Comparison of ENCODE assay signal across 3 cellular contexts in the genomic region with DNA sequence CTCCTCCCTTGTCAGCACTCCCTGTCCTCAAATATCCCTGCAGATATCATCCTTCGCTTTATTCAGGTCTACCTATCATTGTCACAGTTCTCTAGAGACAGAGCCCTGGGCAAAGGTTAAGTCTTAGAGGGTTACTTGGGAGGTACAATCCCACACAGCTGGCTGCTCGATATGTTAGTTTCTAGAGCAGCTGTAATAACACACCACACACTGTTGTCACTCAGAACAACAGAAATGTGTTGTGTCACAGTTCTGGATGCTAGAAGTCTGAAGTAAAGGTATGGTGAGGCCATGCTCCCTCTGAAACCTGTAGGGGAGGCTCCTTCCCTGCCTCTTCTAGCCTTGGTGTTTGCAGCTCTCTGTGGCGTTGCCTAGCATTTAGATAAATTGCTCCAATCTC.
TF ChIP-seq lines count a peak whose summit lies in the region.

No MANE protein-coding gene starts in this region.

TF ChIP-seq in GM23338, 12 proteins besides CTCF, POLR2A, EP300 and RAD21 (continues in another document):
- no peak for TF ChIP-seq NANOG (IDR thresholded peaks at IDR 0.05; ENCODE audit: borderline replicate concordance)
- no peak for TF ChIP-seq CREB1 (CRISPR knock-in tag; IDR thresholded peaks at IDR 0.05; ENCODE audit: low read depth)
- no peak for TF ChIP-seq EZH2 (IDR thresholded peaks at IDR 0.05; ENCODE audit: low read depth, unreplicated experiment)
- TF ChIP-seq, protein P1, sequence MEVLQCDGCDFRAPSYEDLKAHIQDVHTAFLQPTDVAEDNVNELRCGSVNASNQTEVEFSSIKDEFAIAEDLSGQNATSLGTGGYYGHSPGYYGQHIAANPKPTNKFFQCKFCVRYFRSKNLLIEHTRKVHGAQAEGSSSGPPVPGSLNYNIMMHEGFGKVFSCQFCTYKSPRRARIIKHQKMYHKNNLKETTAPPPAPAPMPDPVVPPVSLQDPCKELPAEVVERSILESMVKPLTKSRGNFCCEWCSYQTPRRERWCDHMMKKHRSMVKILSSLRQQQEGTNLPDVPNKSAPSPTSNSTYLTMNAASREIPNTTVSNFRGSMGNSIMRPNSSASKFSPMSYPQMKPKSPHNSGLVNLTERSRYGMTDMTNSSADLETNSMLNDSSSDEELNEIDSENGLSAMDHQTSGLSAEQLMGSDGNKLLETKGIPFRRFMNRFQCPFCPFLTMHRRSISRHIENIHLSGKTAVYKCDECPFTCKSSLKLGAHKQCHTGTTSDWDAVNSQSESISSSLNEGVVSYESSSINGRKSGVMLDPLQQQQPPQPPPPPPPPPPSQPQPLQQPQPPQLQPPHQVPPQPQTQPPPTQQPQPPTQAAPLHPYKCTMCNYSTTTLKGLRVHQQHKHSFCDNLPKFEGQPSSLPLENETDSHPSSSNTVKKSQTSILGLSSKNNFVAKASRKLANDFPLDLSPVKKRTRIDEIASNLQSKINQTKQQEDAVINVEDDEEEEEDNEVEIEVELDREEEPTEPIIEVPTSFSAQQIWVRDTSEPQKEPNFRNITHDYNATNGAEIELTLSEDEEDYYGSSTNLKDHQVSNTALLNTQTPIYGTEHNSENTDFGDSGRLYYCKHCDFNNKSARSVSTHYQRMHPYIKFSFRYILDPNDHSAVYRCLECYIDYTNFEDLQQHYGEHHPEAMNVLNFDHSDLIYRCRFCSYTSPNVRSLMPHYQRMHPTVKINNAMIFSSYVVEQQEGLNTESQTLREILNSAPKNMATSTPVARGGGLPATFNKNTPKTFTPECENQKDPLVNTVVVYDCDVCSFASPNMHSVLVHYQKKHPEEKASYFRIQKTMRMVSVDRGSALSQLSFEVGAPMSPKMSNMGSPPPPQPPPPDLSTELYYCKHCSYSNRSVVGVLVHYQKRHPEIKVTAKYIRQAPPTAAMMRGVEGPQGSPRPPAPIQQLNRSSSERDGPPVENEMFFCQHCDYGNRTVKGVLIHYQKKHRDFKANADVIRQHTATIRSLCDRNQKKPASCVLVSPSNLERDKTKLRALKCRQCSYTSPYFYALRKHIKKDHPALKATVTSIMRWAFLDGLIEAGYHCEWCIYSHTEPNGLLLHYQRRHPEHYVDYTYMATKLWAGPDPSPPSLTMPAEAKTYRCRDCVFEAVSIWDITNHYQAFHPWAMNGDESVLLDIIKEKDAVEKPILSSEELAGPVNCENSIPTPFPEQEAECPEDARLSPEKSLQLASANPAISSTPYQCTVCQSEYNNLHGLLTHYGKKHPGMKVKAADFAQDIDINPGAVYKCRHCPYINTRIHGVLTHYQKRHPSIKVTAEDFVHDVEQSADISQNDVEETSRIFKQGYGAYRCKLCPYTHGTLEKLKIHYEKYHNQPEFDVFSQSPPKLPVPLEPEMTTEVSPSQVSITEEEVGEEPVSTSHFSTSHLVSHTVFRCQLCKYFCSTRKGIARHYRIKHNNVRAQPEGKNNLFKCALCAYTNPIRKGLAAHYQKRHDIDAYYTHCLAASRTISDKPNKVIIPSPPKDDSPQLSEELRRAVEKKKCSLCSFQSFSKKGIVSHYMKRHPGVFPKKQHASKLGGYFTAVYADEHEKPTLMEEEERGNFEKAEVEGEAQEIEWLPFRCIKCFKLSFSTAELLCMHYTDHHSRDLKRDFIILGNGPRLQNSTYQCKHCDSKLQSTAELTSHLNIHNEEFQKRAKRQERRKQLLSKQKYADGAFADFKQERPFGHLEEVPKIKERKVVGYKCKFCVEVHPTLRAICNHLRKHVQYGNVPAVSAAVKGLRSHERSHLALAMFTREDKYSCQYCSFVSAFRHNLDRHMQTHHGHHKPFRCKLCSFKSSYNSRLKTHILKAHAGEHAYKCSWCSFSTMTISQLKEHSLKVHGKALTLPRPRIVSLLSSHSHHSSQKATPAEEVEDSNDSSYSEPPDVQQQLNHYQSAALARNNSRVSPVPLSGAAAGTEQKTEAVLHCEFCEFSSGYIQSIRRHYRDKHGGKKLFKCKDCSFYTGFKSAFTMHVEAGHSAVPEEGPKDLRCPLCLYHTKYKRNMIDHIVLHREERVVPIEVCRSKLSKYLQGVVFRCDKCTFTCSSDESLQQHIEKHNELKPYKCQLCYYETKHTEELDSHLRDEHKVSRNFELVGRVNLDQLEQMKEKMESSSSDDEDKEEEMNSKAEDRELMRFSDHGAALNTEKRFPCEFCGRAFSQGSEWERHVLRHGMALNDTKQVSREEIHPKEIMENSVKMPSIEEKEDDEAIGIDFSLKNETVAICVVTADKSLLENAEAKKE (CRISPR knock-in tag; IDR thresholded peaks at IDR 0.05) = no peak
- TF ChIP-seq ZNF114 (CRISPR knock-in tag; IDR thresholded peaks at IDR 0.05) = no peak
- no peak for TF ChIP-seq JUNB (IDR thresholded peaks at IDR 0.05; ENCODE audit: unreplicated experiment)
- no peak for TF ChIP-seq POLR2AphosphoS5 (IDR thresholded peaks at IDR 0.05; ENCODE audit: low read depth)

TF ChIP-seq in H1, 55 proteins besides CTCF, POLR2A, EP300 and RAD21:
- no peak for TF ChIP-seq SIX5 (IDR thresholded peaks at IDR 0.05; ENCODE audit: low read depth, low read length)
- no peak for TF ChIP-seq SAP30 (IDR thresholded peaks at IDR 0.05; ENCODE audit: insufficient read depth, insufficient replicate concordance, low read length)
- TF ChIP-seq JUN (IDR thresholded peaks at IDR 0.05; ENCODE audit: low read depth, low read length) = no peak
- no peak for TF ChIP-seq RBBP5 (IDR thresholded peaks at IDR 0.05; ENCODE audit: borderline replicate concordance, low read depth, low read length)
- TF ChIP-seq EZH2 (IDR thresholded peaks at IDR 0.05; ENCODE audit: low read depth, low read length, severe bottlenecking) = no peak
- TF ChIP-seq BACH1 (IDR thresholded peaks at IDR 0.05; ENCODE audit: low read length) = no peak
- TF ChIP-seq CEBPB (IDR thresholded peaks at IDR 0.05; ENCODE audit: low read depth, low read length) = no peak
- no peak for TF ChIP-seq CTBP2 (IDR thresholded peaks at IDR 0.05; ENCODE audit: borderline replicate concordance, insufficient read depth, insufficient read length, low read length)
- no peak for TF ChIP-seq POLR2AphosphoS5 (IDR thresholded peaks at IDR 0.05; ENCODE audit: low read depth, low read length)
- TF ChIP-seq HDAC6 (IDR thresholded peaks at IDR 0.05; ENCODE audit: low read depth, low read length) = no peak
- TF ChIP-seq TBP (IDR thresholded peaks at IDR 0.05; ENCODE audit: low read depth, low read length) = no peak
- no peak for TF ChIP-seq CBX5 (IDR thresholded peaks at IDR 0.05; ENCODE audit: low read depth, low read length)
- TF ChIP-seq POU5F1 (IDR thresholded peaks at IDR 0.05; ENCODE audit: low read depth, low read length) = no peak
- no peak for TF ChIP-seq SP2 (IDR thresholded peaks at IDR 0.05; ENCODE audit: low read length)
- no peak for TF ChIP-seq BRCA1 (IDR thresholded peaks at IDR 0.05; ENCODE audit: low read depth, low read length)

TF ChIP-seq in liver, 16 proteins besides CTCF, POLR2A, EP300 and RAD21:
- TF ChIP-seq NR2F2 (IDR thresholded peaks at IDR 0.05) (no peak), FOXA1 (IDR thresholded peaks at IDR 0.05) (no peak), SP1 (IDR thresholded peaks at IDR 0.05) (no peak), YY1 (IDR thresholded peaks at IDR 0.05) (no peak), HNF4A (conservative IDR thresholded peaks at IDR 0.05) (no peak), RXRA (IDR thresholded peaks at IDR 0.05) (no peak), JUND (IDR thresholded peaks at IDR 0.05) (no peak), EGR1 (IDR thresholded peaks at IDR 0.05; ENCODE audit: low read depth in 2 of 2) (no peak), GABPA (IDR thresholded peaks at IDR 0.05 in 1 of 2, conservative IDR thresholded peaks at IDR 0.05 in 1 of 2) (no peak), FOXA2 (IDR thresholded peaks at IDR 0.05) (no peak), TAF1 (conservative IDR thresholded peaks at IDR 0.05) (no peak), HNF4G (IDR thresholded peaks at IDR 0.05) (no peak)
- TF ChIP-seq, protein P2, sequence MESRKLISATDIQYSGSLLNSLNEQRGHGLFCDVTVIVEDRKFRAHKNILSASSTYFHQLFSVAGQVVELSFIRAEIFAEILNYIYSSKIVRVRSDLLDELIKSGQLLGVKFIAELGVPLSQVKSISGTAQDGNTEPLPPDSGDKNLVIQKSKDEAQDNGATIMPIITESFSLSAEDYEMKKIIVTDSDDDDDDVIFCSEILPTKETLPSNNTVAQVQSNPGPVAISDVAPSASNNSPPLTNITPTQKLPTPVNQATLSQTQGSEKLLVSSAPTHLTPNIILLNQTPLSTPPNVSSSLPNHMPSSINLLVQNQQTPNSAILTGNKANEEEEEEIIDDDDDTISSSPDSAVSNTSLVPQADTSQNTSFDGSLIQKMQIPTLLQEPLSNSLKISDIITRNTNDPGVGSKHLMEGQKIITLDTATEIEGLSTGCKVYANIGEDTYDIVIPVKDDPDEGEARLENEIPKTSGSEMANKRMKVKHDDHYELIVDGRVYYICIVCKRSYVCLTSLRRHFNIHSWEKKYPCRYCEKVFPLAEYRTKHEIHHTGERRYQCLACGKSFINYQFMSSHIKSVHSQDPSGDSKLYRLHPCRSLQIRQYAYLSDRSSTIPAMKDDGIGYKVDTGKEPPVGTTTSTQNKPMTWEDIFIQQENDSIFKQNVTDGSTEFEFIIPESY (IDR thresholded peaks at IDR 0.05) = no peak
- TF ChIP-seq, protein P3, sequence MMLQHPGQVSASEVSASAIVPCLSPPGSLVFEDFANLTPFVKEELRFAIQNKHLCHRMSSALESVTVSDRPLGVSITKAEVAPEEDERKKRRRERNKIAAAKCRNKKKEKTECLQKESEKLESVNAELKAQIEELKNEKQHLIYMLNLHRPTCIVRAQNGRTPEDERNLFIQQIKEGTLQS (IDR thresholded peaks at IDR 0.05) = no peak
- TF ChIP-seq, protein P4, sequence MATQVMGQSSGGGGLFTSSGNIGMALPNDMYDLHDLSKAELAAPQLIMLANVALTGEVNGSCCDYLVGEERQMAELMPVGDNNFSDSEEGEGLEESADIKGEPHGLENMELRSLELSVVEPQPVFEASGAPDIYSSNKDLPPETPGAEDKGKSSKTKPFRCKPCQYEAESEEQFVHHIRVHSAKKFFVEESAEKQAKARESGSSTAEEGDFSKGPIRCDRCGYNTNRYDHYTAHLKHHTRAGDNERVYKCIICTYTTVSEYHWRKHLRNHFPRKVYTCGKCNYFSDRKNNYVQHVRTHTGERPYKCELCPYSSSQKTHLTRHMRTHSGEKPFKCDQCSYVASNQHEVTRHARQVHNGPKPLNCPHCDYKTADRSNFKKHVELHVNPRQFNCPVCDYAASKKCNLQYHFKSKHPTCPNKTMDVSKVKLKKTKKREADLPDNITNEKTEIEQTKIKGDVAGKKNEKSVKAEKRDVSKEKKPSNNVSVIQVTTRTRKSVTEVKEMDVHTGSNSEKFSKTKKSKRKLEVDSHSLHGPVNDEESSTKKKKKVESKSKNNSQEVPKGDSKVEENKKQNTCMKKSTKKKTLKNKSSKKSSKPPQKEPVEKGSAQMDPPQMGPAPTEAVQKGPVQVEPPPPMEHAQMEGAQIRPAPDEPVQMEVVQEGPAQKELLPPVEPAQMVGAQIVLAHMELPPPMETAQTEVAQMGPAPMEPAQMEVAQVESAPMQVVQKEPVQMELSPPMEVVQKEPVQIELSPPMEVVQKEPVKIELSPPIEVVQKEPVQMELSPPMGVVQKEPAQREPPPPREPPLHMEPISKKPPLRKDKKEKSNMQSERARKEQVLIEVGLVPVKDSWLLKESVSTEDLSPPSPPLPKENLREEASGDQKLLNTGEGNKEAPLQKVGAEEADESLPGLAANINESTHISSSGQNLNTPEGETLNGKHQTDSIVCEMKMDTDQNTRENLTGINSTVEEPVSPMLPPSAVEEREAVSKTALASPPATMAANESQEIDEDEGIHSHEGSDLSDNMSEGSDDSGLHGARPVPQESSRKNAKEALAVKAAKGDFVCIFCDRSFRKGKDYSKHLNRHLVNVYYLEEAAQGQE (IDR thresholded peaks at IDR 0.05) = no peak
- TF ChIP-seq, protein P5, sequence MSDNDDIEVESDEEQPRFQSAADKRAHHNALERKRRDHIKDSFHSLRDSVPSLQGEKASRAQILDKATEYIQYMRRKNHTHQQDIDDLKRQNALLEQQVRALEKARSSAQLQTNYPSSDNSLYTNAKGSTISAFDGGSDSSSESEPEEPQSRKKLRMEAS (IDR thresholded peaks at IDR 0.05) = no peak
